In the genomic region with DNA sequence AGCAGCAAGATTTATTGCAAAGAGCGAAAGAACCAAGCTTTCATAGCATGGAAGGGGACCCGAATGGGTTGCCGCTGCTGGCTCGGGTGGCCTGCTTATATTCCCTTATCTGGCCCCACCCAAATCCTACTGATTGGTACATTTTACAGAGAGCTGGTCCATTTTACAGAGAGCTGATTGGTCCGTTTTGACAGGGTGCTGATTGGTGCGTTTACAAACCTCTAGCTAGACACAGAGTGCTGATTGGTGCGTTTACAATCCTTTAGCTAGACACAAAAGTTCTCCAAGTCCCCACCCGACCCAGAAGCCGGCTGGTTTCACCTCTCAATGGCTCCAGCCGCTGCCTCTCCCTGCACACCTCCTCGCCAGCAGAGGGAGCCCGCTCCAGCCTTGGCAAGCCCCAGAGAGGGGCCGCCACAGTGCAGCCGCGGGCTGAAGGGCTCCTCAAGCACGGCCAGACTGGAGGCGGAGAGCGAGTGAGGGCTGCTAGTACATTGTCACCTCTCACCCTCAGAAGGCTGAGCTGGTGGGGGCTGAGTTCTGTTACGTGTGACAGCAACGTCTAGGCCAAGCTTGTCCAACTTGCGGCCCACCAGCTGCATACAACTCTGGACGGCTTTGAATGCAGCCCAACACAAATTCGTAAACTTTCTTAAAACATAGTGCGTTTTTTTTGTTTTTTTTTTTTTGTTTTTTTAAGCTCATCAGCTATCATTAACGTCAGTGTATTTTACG, we compare ENCODE assay signal across 8 cellular contexts. TPM values are rescaled to one million over a fixed set of nuclear protein-coding genes. Genes with fewer than 3 reads are reported as not detected.
A peak's percentile ranks its signal among the peaks of the same experiment; 100 is the strongest.
DNase-seq lines count a peak whose midpoint lies in the region; ATAC-seq and TF ChIP-seq lines count a peak whose summit lies in the region.

No MANE protein-coding gene starts in this region.

- H3K27me3 ChIP-seq in muscle layer of duodenum (ENCODE audit: low read depth, low read length) = no peaks in the 10 kb centered on the region
- H3K27me3 ChIP-seq in prostate gland (replicated peaks; ENCODE audit: insufficient read depth) = no peaks in the 10 kb centered on the region

- H3K9me3 ChIP-seq in muscle layer of duodenum (ENCODE audit: control insufficient read depth in 1 of 2, low read length in 2 of 2) = no peaks in the 10 kb centered on the region
- no peaks in the 10 kb centered on the region for H3K9me3 ChIP-seq in prostate gland

- H3K4me3 ChIP-seq in muscle layer of duodenum (ENCODE audit: low read depth in 1 of 2, low read length in 2 of 2) = peak overlapping the region; percentile 8 to 47
- H3K4me3 ChIP-seq in prostate gland = no peak overlapping the region

- TF ChIP-seq POLR2A in prostate gland (IDR thresholded peaks at IDR 0.05) = no peak

- WGBS in prostate gland = 76% methylated on average over 26 of the region's 26 CpGs

- TF ChIP-seq CTCF in prostate gland (IDR thresholded peaks at IDR 0.05) = no peak

- H3K27ac ChIP-seq in muscle layer of duodenum (ENCODE audit: low read length) (no peak overlapping the region), prostate gland (no peak overlapping the region)

- H3K36me3 ChIP-seq in muscle layer of duodenum (ENCODE audit: control insufficient read depth in 1 of 2, insufficient read depth in 2 of 2, low read length in 2 of 2) = no peaks in the 10 kb centered on the region
- no peaks in the 10 kb centered on the region for H3K36me3 ChIP-seq in prostate gland

- ATAC-seq in GM18511 (IDR thresholded peaks at IDR 0.05; ENCODE audit: unreplicated experiment) = peak; percentile 88
- peak; percentile 86 for ATAC-seq in HG03460 (IDR thresholded peaks at IDR 0.05; ENCODE audit: unreplicated experiment)
- ATAC-seq in activated CD4-positive, CD25-positive, alpha-beta regulatory T cell treated with anti-CD3 and anti-CD28 coated beads, Interleukin-2, amount 50 U/mL, for 24 hours = peak; percentile 85 to 88

- intact Hi-C loops in prostate gland (cut with DNase I) = no loop called here

- H3K4me1 ChIP-seq in muscle layer of duodenum (ENCODE audit: control insufficient read depth in 1 of 2, insufficient read depth in 2 of 2, low read length in 2 of 2) (no peaks in the 10 kb centered on the region), prostate gland (replicated peaks) (no peaks in the 10 kb centered on the region)

- peak; percentile 51 for DNase-seq in dermis blood vessel endothelial cell
- DNase-seq in stimulated activated naive CD4-positive, alpha-beta T cell treated with Interleukin-2 at 50 U/mL for 16 hours (lab: John Stamatoyannopoulos, UW) = peak; percentile 55
- no peak for DNase-seq in OCI-M2 (lab: John Stamatoyannopoulos, UW; ENCODE audit: unreplicated experiment)
- no peak for DNase-seq in prostate gland (ENCODE audit: low spot score)

RNA-seq across cellular contexts. Expression of gene PTH, which starts 8.7 kb away (rescaled TPM):
- total RNA-seq in dermis blood vessel endothelial cell (not detected in 2 replicates), prostate gland (not detected)

RNA-seq across cellular contexts. Expression of gene BTBD10, which starts 24.1 kb away (rescaled TPM):
- total RNA-seq in dermis blood vessel endothelial cell (133 and 140 TPM in 2 replicates), prostate gland (10 to 100 TPM; 21.9 to 31.8 TPM)

Comparison
In these comparisons a context has a peak if more than half of its experiments do, and no peak if none do; other contexts are left out.
1. DNase-seq: peak in dermis blood vessel endothelial cell (single experiment) and stimulated activated naive CD4-positive, alpha-beta T cell treated with Interleukin-2 at 50 U/mL for 16 hours (single experiment); none in OCI-M2 (single experiment) and prostate gland (single experiment).
2. H3K4me3 ChIP-seq: peak in muscle layer of duodenum (2 of 2); none in prostate gland (0 of 2).
3. Peak in every context shown above with its lines, with median percentiles within 50 percentile points of each other: ATAC-seq.